In the genomic region with DNA sequence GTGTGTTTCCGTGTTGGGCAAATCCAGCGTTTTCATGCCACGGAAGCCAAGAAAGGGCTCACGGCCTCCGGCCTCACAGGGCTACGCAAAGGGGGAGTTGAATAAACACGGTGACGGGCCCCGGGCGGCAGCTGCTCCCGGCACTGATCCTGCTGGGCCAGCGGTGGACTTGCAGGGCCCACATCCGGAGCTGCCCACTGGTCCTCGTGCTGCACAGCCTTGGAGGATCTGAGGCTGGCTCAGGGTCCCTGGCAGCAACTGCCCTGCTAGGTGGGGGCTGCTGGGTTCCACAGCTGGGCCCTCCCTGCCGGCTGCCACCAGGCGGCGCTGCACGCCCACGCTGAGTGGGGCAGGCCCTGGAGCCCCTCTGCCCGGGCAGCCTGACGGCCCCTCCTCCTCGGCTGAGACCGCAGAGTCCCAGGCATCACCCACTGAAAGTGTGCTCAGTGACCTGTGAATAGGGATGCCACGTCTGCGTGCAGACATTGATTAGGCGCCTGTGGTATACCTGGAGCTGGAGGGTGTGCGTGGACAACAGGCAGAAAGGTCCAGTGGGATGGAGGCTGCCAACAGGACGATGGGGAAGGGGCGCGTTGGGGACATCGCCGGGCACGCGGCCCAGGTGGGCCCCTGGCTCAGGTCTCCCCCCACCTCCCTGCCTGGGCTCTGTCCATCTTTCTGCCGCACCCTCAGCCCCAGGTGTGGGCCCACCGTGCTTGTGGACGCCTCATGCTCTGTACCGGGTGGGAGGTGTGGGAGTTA, we compare ENCODE assay signal across 8 cellular contexts. TPM values are rescaled to one million over a fixed set of nuclear protein-coding genes. Genes with fewer than 3 reads are reported as not detected.
DNase-seq lines count a peak whose midpoint lies in the region; ATAC-seq and TF ChIP-seq lines count a peak whose summit lies in the region.

No MANE protein-coding gene starts in this region.

- intact Hi-C loops in MCF 10A (cut with micrococcal nuclease), result loop anchor here (5.0 kb wide), 2 partner anchors 78 to 148 kb away; partner anchors contain the start of gene RNF126

- H3K36me3 Mint-ChIP-seq in HFFc6 (ENCODE audit: low read depth) (0 out of 2 replicates have a peak, but pooled peaks cover 5% of the 10 kb centered on the region), MCF 10A (ENCODE audit: insufficient read depth, unreplicated experiment) (peaks cover 20% of the 10 kb centered on the region)

- H3K4me3 Mint-ChIP-seq in HFFc6, result no peak overlapping the region
- no peak overlapping the region for H3K4me3 Mint-ChIP-seq in MCF 10A (ENCODE audit: unreplicated experiment)

- peak; percentile 97 for TF ChIP-seq CTCF in HFFc6 (IDR thresholded peaks at IDR 0.05)
- TF ChIP-seq CTCF in VCaP (conservative IDR thresholded peaks at IDR 0.05), result peak; percentile 81
- TF ChIP-seq CTCF in MCF 10A (IDR thresholded peaks at IDR 0.05; ENCODE audit: unreplicated experiment), result peak; percentile 81

- H3K27ac Mint-ChIP-seq in HFFc6 (no peak overlapping the region), MCF 10A (ENCODE audit: low read depth, unreplicated experiment) (no peak overlapping the region)

- POLR2A ChIA-PET in MCF 10A (lab: Yijun Ruan, JAX), result interaction anchor here (0.6 to 1.7 kb wide), 5 partner anchors 8 to 91 kb away, joined by 3 to 10 read pairs (median 5); partner anchors contain the start of gene POLRMT

- H3K9me3 Mint-ChIP-seq in HFFc6 (no peaks in the 10 kb centered on the region), MCF 10A (ENCODE audit: unreplicated experiment) (no peaks in the 10 kb centered on the region)

- BruUV-seq in MCF 10A (replicated peaks; lab: Mats Ljungman, UMichigan), result no TSS peak

- no peak overlapping the region for H3K27ac ChIP-seq in VCaP

- ATAC-seq in HG03571 (IDR thresholded peaks at IDR 0.05; ENCODE audit: unreplicated experiment), result no peak

- H3K4me1 Mint-ChIP-seq in HFFc6 (ENCODE audit: low read depth) (peaks cover 26% of the 10 kb centered on the region), MCF 10A (ENCODE audit: insufficient read depth, unreplicated experiment) (no peaks in the 10 kb centered on the region)

- DNase-seq in C1 segment of cervical spinal cord (lab: John Stamatoyannopoulos, UW) (peak in 8 of 14 donors; percentile 11 to 56 (median 34)), HFFc6 (no peak), MCF 10A (ENCODE audit: unreplicated experiment) (peak; percentile 52), kidney tubule cell (ENCODE audit: low spot score) (peak; percentile 56), DMS79 (lab: John Stamatoyannopoulos, UW) (no peak)
- DNase-seq in stimulated activated CD8-positive, alpha-beta memory T cell treated with anti-CD3 and anti-CD28 coated beads, Interleukin-15, amount 100 ng/mL, for 48 hours (ENCODE audit: low read depth in 2 of 2), result peak; percentile 51 to 60

- H3K27me3 Mint-ChIP-seq in HFFc6 (ENCODE audit: insufficient read depth), result peaks cover 9% of the 10 kb centered on the region
- H3K27me3 Mint-ChIP-seq in MCF 10A (ENCODE audit: insufficient read depth, unreplicated experiment), result no peaks in the 10 kb centered on the region

- CTCF ChIA-PET in MCF 10A (lab: Yijun Ruan, JAX), result interaction anchor here (0.6 to 1.4 kb wide), 6 partner anchors 10 to 96 kb away, joined by 3 to 6 read pairs (median 4); no protein-coding TSS in a partner anchor

RNA-seq across cellular contexts. Expression of gene HCN2, which starts 5.3 kb away (rescaled TPM):
- total RNA-seq in HFFc6 (2021; fragmentation: NEBNext Ultra II Directional; extraction: Animal tissue kit (Norgen Biotek cat#: 25700)), result 1 to 10 TPM; 2.8 to 3.6 (median 3.1) TPM
- total RNA-seq in MCF 10A (2022), result 0.68 and 1.2 TPM in 2 replicates

RNA-seq across cellular contexts. Expression of gene BSG, which starts 12.0 kb away (rescaled TPM):
- total RNA-seq in HFFc6 (2021; fragmentation: NEBNext Ultra II Directional; extraction: Animal tissue kit (Norgen Biotek cat#: 25700)), result 100 to 1,000 TPM; 422 to 534 (median 465) TPM
- total RNA-seq in MCF 10A (2022), result 550 and 557 TPM in 2 replicates

RNA-seq across cellular contexts. Expression of gene GZMM, which starts 40.6 kb away (rescaled TPM):
- under 1 TPM in 1 of 6 experiments, not detected in 5; 0.24 TPM for total RNA-seq in HFFc6 (2021; fragmentation: NEBNext Ultra II Directional; extraction: Animal tissue kit (Norgen Biotek cat#: 25700))
- total RNA-seq in MCF 10A (2022), result not detected in 2 replicates

RNA-seq across cellular contexts. Expression of gene POLRMT, which starts 48.9 kb away (rescaled TPM):
- 10 to 100 TPM; 29.9 to 44.2 (median 34.7) TPM for total RNA-seq in HFFc6 (2021; fragmentation: NEBNext Ultra II Directional; extraction: Animal tissue kit (Norgen Biotek cat#: 25700))
- 36.9 and 40.9 TPM in 2 replicates for total RNA-seq in MCF 10A (2022)

RNA-seq across cellular contexts. Expression of gene CDC34, which starts 52.9 kb away (rescaled TPM):
- total RNA-seq in HFFc6 (2021; fragmentation: NEBNext Ultra II Directional; extraction: Animal tissue kit (Norgen Biotek cat#: 25700)), result 10 to 100 TPM; 63.8 to 79.9 (median 64.6) TPM
- total RNA-seq in MCF 10A (2022), result 49.7 and 61.3 TPM in 2 replicates

Comparison
In these comparisons a context has a peak if more than half of its experiments do, and no peak if none do; other contexts are left out.
1. DNase-seq: peak in C1 segment of cervical spinal cord (8 of 14), MCF 10A (single experiment), kidney tubule cell (single experiment) and stimulated activated CD8-positive, alpha-beta memory T cell treated with anti-CD3 and anti-CD28 coated beads, Interleukin-15, amount 100 ng/mL, for 48 hours (2 of 2); none in HFFc6 (single experiment) and DMS79 (single experiment).
2. Peak in every context shown above with its lines, with median percentiles within 50 percentile points of each other: CTCF ChIP-seq.